In genomic region chr11:113874096-113874919, GRCh38 we compare ENCODE assay signal across 8 cellular contexts. TPM values are rescaled to one million over a fixed set of nuclear protein-coding genes. Genes with fewer than 3 reads are reported as not detected.
DNase-seq lines count a peak whose midpoint lies in the region; ATAC-seq and TF ChIP-seq lines count a peak whose summit lies in the region.

No MANE protein-coding gene starts in this region.

- peaks cover 0 to 60% (median 32%) of the 10 kb centered on the region in 9 donors for H3K4me1 ChIP-seq in heart right ventricle
- peaks cover 3% of the 10 kb centered on the region for H3K4me1 ChIP-seq in SJCRH30

- H3K9me3 ChIP-seq in heart right ventricle (no peaks in the 10 kb centered on the region), SJCRH30 (replicated peaks) (no peaks in the 10 kb centered on the region)

- WGBS in heart right ventricle, 2 donors: 47 to 50% methylated on average over 22 to 26 of the region's 26 CpGs

- H3K36me3 ChIP-seq in heart right ventricle (peaks cover 0 to 7% (median 0%) of the 10 kb centered on the region in 9 donors), SJCRH30 (no peaks in the 10 kb centered on the region)

- intact Hi-C loops in heart right ventricle (cut with DNase I) (loop anchor here in 3 of 10 donors (10.0 kb wide), 2 partner anchors 300 to 320 kb away; no protein-coding TSS in a partner anchor), left cardiac atrium (cut with DNase I) (no loop called here)

- no peaks in the 10 kb centered on the region for H3K27me3 ChIP-seq in heart right ventricle
- H3K27me3 ChIP-seq in SJCRH30: no peaks in the 10 kb centered on the region

- DNase-seq in heart right ventricle: no peak
- no peak for DNase-seq in left cardiac atrium
- DNase-seq in SJCRH30: peak in 1 of 2 experiments; percentile 33
- DNase-seq in fibroblast of pulmonary artery (ENCODE audit: low read depth): no peak
- DNase-seq in pons (ENCODE audit: low spot score): peak; percentile 39
- no peak for DNase-seq in cerebellar nuclear complex (lab: John Stamatoyannopoulos, UW)

- TF ChIP-seq CTCF in heart right ventricle (IDR thresholded peaks at IDR 0.05) (no peak), fibroblast of pulmonary artery (IDR thresholded peaks at IDR 0.05; ENCODE audit: low read length, missing control alignments) (no peak)

- peak overlapping the region; percentile 50 to 91 (median 84) for H3K4me3 ChIP-seq in heart right ventricle
- H3K4me3 ChIP-seq in SJCRH30: peak overlapping the region; percentile 70
- H3K4me3 ChIP-seq in fibroblast of pulmonary artery (replicated peaks; ENCODE audit: low read depth, low read length): peak overlapping the region; percentile 80

- ATAC-seq in heart right ventricle (peak in 1 of 8 donors; percentile 2), left cardiac atrium (no peak), GM19467 (IDR thresholded peaks at IDR 0.05; ENCODE audit: unreplicated experiment) (no peak), HG03432 (IDR thresholded peaks at IDR 0.05; ENCODE audit: unreplicated experiment) (no peak)

- peak overlapping the region; percentile 46 to 98 (median 94) for H3K27ac ChIP-seq in heart right ventricle
- H3K27ac ChIP-seq in SJCRH30: no peak overlapping the region; the same call in 1 of the 2 replicates

RNA-seq across cellular contexts. Expression of gene USP28, which starts 1.1 kb away (rescaled TPM):
- total RNA-seq in heart right ventricle: 100 to 1,000 TPM in 9 of 10 donors, 10 to 100 TPM in 1; 72.2 to 174 (median 136) TPM
- polyA plus RNA-seq in heart right ventricle: 10 to 100 TPM; 29.2 to 43.9 TPM
- total RNA-seq in left cardiac atrium: 10 to 100 TPM; 72.7 to 81.6 TPM
- 43.2 and 49.9 TPM in 2 replicates for total RNA-seq in SJCRH30 (2014; rRNA removed; shearing (Covaris generic))

RNA-seq across cellular contexts. Expression of gene HTR3B, which starts 30.3 kb away (rescaled TPM):
- not detected for total RNA-seq in heart right ventricle
- polyA plus RNA-seq in heart right ventricle: not detected
- not detected for total RNA-seq in left cardiac atrium
- not detected in 2 replicates for total RNA-seq in SJCRH30 (2014; rRNA removed; shearing (Covaris generic))
